1 cellular context compared by ENCODE assay signal in genomic region chr3:138947303-138948121, GRCh38.
TF ChIP-seq lines count a peak whose summit lies in the region.

No MANE protein-coding gene starts in this region.

TF ChIP-seq in K562, 482 proteins besides CTCF, POLR2A, EP300 and RAD21 (continued from another document):
- TF ChIP-seq ZBTB33 (CRISPR knock-in tag; IDR thresholded peaks at IDR 0.05) (0 out of 2 replicates have a peak, but pooled peaks have one; percentile 13), CSDE1 (IDR thresholded peaks at IDR 0.05) (no peak), ZNF23 (CRISPR knock-in tag; IDR thresholded peaks at IDR 0.05) (no peak), ETV1 (tag; conservative IDR thresholded peaks at IDR 0.05; ENCODE audit: low read depth) (no peak), ZFX (CRISPR knock-in tag; IDR thresholded peaks at IDR 0.05) (no peak; the same call in 1 of the 2 replicates), ZNF695 (CRISPR knock-in tag; IDR thresholded peaks at IDR 0.05) (no peak), HEY1 (CRISPR knock-in tag; IDR thresholded peaks at IDR 0.05; ENCODE audit: borderline replicate concordance) (no peak), HNRNPLL (IDR thresholded peaks at IDR 0.05; ENCODE audit: low read depth, low read length, poor library complexity, severe bottlenecking) (no peak), SUPT5H (IDR thresholded peaks at IDR 0.05) (peak; percentile 58; the same call in 1 of the 2 replicates), ADNP (tag; IDR thresholded peaks at IDR 0.05) (no peak), CCNT2 (IDR thresholded peaks at IDR 0.05; ENCODE audit: borderline replicate concordance, extremely low read depth, insufficient read length, low read depth, low read length) (peak; percentile 21), POLR2G (IDR thresholded peaks at IDR 0.05; ENCODE audit: low read depth, low read length) (peak; percentile 34; the same call in 1 of the 2 replicates), HDAC3 (IDR thresholded peaks at IDR 0.05; ENCODE audit: borderline replicate concordance, partially characterized antibody) (no peak), MCM5 (IDR thresholded peaks at IDR 0.05; ENCODE audit: low read depth) (no peak), FOXA3 (CRISPR knock-in tag; conservative IDR thresholded peaks at IDR 0.05 in 1 of 2, IDR thresholded peaks at IDR 0.05 in 1 of 2) (no peak), CREM (IDR thresholded peaks at IDR 0.05; ENCODE audit: low read depth) (no peak), SMAD4 (CRISPR knock-in tag; conservative IDR thresholded peaks at IDR 0.05) (no peak), POLR2AphosphoS5 (IDR thresholded peaks at IDR 0.05; ENCODE audit: control insufficient read depth, insufficient read depth, low read depth, low read length) (peak; percentile 5; the same call in 1 of the 2 replicates), ZKSCAN1 (IDR thresholded peaks at IDR 0.05; ENCODE audit: low read depth, low read length) (no peak), ARID4B (CRISPR knock-in tag; IDR thresholded peaks at IDR 0.05) (peak; percentile 59; the same call in 1 of the 2 replicates), IFI16 (CRISPR knock-in tag; IDR thresholded peaks at IDR 0.05) (no peak)
TF ChIP-seq in K562: peak in this region for 29.
